In the genomic region with DNA sequence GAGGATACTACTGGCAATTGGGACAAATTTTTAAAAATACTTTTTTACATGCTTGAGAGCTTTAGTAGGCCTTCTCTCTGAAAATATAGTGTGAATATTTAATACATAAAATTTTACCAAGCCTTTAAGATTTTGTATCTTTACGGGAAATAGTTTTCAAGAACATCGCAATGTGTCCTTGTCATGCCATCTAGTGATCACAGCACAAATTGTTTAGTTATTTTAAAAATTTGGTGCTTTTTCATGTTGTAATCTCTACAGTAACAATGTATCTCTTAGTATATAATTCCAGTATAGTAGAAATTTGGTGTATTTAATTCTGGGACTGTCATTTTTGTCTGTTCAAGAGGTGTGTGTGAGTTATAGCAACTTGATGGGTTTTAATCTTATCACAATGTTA, we compare ENCODE assay signal across 28 cellular contexts. TPM values are rescaled to one million over a fixed set of nuclear protein-coding genes. Genes with fewer than 3 reads are reported as not detected.
A peak's percentile ranks its signal among the peaks of the same experiment; 100 is the strongest.
DNase-seq lines count a peak whose midpoint lies in the region; ATAC-seq and TF ChIP-seq lines count a peak whose summit lies in the region.
"Had no signal": no experiment of that assay in that cellular context is flagged by ENCODE, and none has a peak within 500 bp of the region (broad histone marks: within the 10 kb centered on the region; RNA-seq: fewer than 3 reads in every experiment).

No MANE protein-coding gene starts in this region.

- no peaks in the 10 kb centered on the region for H3K36me3 ChIP-seq in liver (ENCODE audit: control insufficient read depth in 4 of 4, insufficient read depth in 3 of 4, low read depth in 1 of 4, low read length in 3 of 4)
- H3K36me3 ChIP-seq: ascending aorta, pancreas, right atrium auricular region had no signal

- H3K4me3 ChIP-seq in cardiac fibroblast (replicated peaks in 1 of 2; ENCODE audit: low read depth in 2 of 2, low read length in 2 of 2) (no peak overlapping the region), liver (ENCODE audit: low read depth in 1 of 3, low read length in 3 of 3) (no peak overlapping the region)
- H3K4me3 ChIP-seq: ascending aorta, left lung, pancreas, right atrium auricular region, spleen, testis had no signal

- H3K9me3 ChIP-seq in liver (ENCODE audit: control insufficient read depth in 4 of 4, low read length in 3 of 4), result no peaks in the 10 kb centered on the region
- H3K9me3 ChIP-seq: ascending aorta, left lung, pancreas, right atrium auricular region, spleen, testis had no signal

- no peaks in the 10 kb centered on the region for H3K4me1 ChIP-seq in liver (ENCODE audit: control insufficient read depth in 4 of 4, insufficient read depth in 4 of 4, low read length in 3 of 4)
- H3K4me1 ChIP-seq: ascending aorta, pancreas, right atrium auricular region had no signal

- H3K9ac ChIP-seq in liver (ENCODE audit: low read depth in 1 of 2, low read length in 2 of 2), result no peak overlapping the region

- 89% methylated on average over 2 of the region's 2 CpGs for WGBS in liver

- no peaks in the 10 kb centered on the region for H3K27me3 ChIP-seq in liver (ENCODE audit: control insufficient read depth in 4 of 4, insufficient read depth in 4 of 4, low read length in 3 of 4)
- H3K27me3 ChIP-seq: ascending aorta, left lung, pancreas, right atrium auricular region, spleen, testis had no signal

- peak; percentile 24 to 42 for DNase-seq in cardiac fibroblast (ENCODE audit: low read depth in 2 of 2)
- no peak for DNase-seq in stimulated activated CD4-positive, alpha-beta T cell treated with anti-CD3 and anti-CD28 coated beads, Interleukin-4, amount 100 ng/mL, for 24 hours
- DNase-seq in stimulated activated CD8-positive, alpha-beta memory T cell treated with anti-CD3 and anti-CD28 coated beads, Interleukin-4, amount 100 ng/mL, for 48 hours, result no peak
- DNase-seq: activated CD4-positive, alpha-beta memory T cell treated with anti-CD3 and anti-CD28 coated beads for 36 hours; activated CD8-positive, alpha-beta memory T cell treated with anti-CD3 and anti-CD28 coated beads, Interleukin-2, amount 50 U/mL, for 48 hours; activated naive CD8-positive, alpha-beta T cell treated with anti-CD3 and anti-CD28 coated beads for 36 hours; caudate nucleus; CD4-positive, CD25-positive, alpha-beta regulatory T cell; foreskin melanocyte; H9; hippocampal formation; left lung; naive thymus-derived CD4-positive, alpha-beta T cell; NCI-H1436 treated with DMSO at 0.1 percent for 48 hours; NCI-H2107; pancreas; spleen; stimulated activated CD4-positive, alpha-beta T cell treated with anti-CD3 and anti-CD28 coated beads, Interleukin-4, amount 100 ng/mL, for 1 hour; stimulated activated naive CD4-positive, alpha-beta T cell treated with Interleukin-2 at 50 U/mL for 16 hours; T1000; testis had no signal

- H3K27ac ChIP-seq in C4-2B, result no peak overlapping the region
- H3K27ac ChIP-seq in liver (ENCODE audit: low read depth in 1 of 2, low read length in 2 of 2), result no peak overlapping the region
- H3K27ac ChIP-seq: ascending aorta, left lung, pancreas, right atrium auricular region, testis had no signal

- TF ChIP-seq CTCF in C4-2B (conservative IDR thresholded peaks at IDR 0.05), result peak; percentile 29
- 0 out of 2 replicates have a peak, but pooled peaks have one; percentile 21 for TF ChIP-seq CTCF in LNCAP (IDR thresholded peaks at IDR 0.05)
- peak; percentile 9 for TF ChIP-seq CTCF in cardiac fibroblast (IDR thresholded peaks at IDR 0.05; ENCODE audit: low read depth, low read length)
- no peak for TF ChIP-seq CTCF in liver (IDR thresholded peaks at IDR 0.05; ENCODE audit: low read depth, low read length, missing input control)

- peak; percentile 22 to 23 for TF ChIP-seq RAD21 in liver (IDR thresholded peaks at IDR 0.05)

- no peak for ATAC-seq in HG03571 (IDR thresholded peaks at IDR 0.05; ENCODE audit: unreplicated experiment)
- ATAC-seq: activated T-helper 17 cell treated with anti-CD3 and anti-CD28 coated beads, Interleukin-2, amount 50 U/mL, for 72 hours; left lung; naive thymus-derived CD4-positive, alpha-beta T cell; pancreas had no signal

TF ChIP-seq in liver, 16 proteins besides CTCF, POLR2A, EP300 and RAD21:
- TF ChIP-seq EGR1 (IDR thresholded peaks at IDR 0.05; ENCODE audit: low read depth in 2 of 2) (no peak), REST (IDR thresholded peaks at IDR 0.05) (no peak), GABPA (IDR thresholded peaks at IDR 0.05 in 1 of 2, conservative IDR thresholded peaks at IDR 0.05 in 1 of 2) (no peak), HNF4A (conservative IDR thresholded peaks at IDR 0.05) (no peak), SP1 (IDR thresholded peaks at IDR 0.05) (no peak)
- TF ChIP-seq, protein P1, sequence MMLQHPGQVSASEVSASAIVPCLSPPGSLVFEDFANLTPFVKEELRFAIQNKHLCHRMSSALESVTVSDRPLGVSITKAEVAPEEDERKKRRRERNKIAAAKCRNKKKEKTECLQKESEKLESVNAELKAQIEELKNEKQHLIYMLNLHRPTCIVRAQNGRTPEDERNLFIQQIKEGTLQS (IDR thresholded peaks at IDR 0.05), result no peak

RNA-seq across cellular contexts. Expression of gene CDC7, which starts 6.7 kb away (rescaled TPM):
- 10 to 100 TPM in 1 of 2 donors, under 1 TPM in 1; 0.59 to 15.0 TPM for total RNA-seq in liver
- polyA plus RNA-seq in liver, result under 1 TPM; 0.43 to 0.63 TPM

Comparison
In these comparisons a context has a peak if more than half of its experiments do, and no peak if none do; other contexts are left out.
1. DNase-seq: peak in cardiac fibroblast (2 of 2); none in stimulated activated CD4-positive, alpha-beta T cell treated with anti-CD3 and anti-CD28 coated beads, Interleukin-4, amount 100 ng/mL, for 24 hours (single experiment) and stimulated activated CD8-positive, alpha-beta memory T cell treated with anti-CD3 and anti-CD28 coated beads, Interleukin-4, amount 100 ng/mL, for 48 hours (single experiment).